ENCODE assay signal across 10 cellular contexts in the genomic region with DNA sequence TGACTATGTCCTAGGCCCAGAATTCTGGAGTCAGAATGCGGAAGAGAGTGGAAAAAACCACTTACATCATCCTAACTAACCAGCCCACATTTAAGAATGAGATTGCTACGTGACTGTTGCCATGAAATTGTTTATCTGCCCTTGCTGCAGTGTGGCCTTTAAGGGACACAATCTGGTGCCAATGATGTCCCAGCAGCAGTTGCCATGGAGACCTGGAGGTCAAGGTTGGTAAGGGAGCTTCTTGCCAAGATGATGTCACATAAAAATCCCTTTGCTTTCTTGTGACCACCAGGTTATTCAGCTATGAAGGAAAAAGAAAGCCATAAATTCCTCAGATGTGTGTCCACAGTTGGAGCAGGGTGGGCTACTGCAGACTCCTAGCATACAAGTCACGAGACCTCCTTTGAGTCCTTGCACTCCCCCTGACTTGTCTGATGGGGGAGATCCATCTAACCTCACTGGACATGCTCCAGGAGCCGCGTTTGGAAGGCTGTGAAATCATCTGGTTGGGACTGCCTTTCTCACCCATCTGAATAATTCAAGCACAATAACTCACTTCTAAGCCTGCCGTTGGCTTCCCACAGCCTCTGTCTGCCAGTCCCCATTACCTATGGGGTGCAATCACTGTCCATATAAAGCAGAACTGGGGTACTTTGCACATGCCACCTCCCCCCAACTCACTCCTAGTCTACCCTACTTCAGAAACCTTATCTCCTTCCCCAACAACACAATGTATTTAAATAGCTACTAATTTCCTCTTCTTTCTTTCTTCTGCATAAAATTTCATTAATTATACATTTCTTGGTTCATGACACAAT.
A peak's percentile ranks its signal among the peaks of the same experiment; 100 is the strongest.
DNase-seq lines count a peak whose midpoint lies in the region; ATAC-seq, FAIRE-seq and TF ChIP-seq lines count a peak whose summit lies in the region.
"Had no signal": no experiment of that assay in that cellular context is flagged by ENCODE, and none has a peak within 500 bp of the region (broad histone marks: within the 10 kb centered on the region; RNA-seq: fewer than 3 reads in every experiment).

No MANE protein-coding gene starts in this region.

- H3K27me3 ChIP-seq in mucosa of stomach (ENCODE audit: control insufficient read depth, insufficient read depth, low read length) (no peaks in the 10 kb centered on the region), GM23248 (replicated peaks; ENCODE audit: insufficient read depth) (no peaks in the 10 kb centered on the region)

- H3K9ac ChIP-seq in mucosa of stomach (ENCODE audit: low read length), result peak overlapping the region; percentile 78
- no peak overlapping the region for H3K9ac ChIP-seq in GM23248

- 94 to 95% methylated on average over 6 of the region's 6 CpGs for WGBS in GM23248 (ENCODE audit: low coverage in 1 of 2, low lambda C conversion rate in 2 of 2, missing lambda C conversion rate in 2 of 2), 2 experiments

- H3K9me3 ChIP-seq in mucosa of stomach (ENCODE audit: control insufficient read depth, low read length), result no peaks in the 10 kb centered on the region
- no peaks in the 10 kb centered on the region for H3K9me3 ChIP-seq in GM23248 (ENCODE audit: low read depth)

- no peak for TF ChIP-seq CTCF in endothelial cell (IDR thresholded peaks at IDR 0.05; ENCODE audit: unreplicated experiment)

- peaks cover 15% of the 10 kb centered on the region for H3K4me1 Mint-ChIP-seq in activated naive CD4-positive, alpha-beta T cell treated with anti-CD3 and anti-CD28 coated beads, Interleukin-2, amount 50 U/mL, for 24 hours
- H3K4me1 Mint-ChIP-seq in endothelial cell (ENCODE audit: unreplicated experiment), result peaks cover 7% of the 10 kb centered on the region

- H3K36me3 ChIP-seq in mucosa of stomach (ENCODE audit: control insufficient read depth, insufficient read depth, low read length) (no peaks in the 10 kb centered on the region), GM23248 (ENCODE audit: low read depth) (no peaks in the 10 kb centered on the region)

- H3K27ac Mint-ChIP-seq in activated naive CD4-positive, alpha-beta T cell treated with anti-CD3 and anti-CD28 coated beads, Interleukin-2, amount 50 U/mL, for 24 hours, result no peak overlapping the region
- H3K27ac Mint-ChIP-seq in activated naive CD4-positive, alpha-beta T cell treated with anti-CD3 and anti-CD28 coated beads, Interleukin-2, amount 50 U/mL, for 72 hours, result no peak overlapping the region
- H3K27ac Mint-ChIP-seq in endothelial cell (ENCODE audit: unreplicated experiment), result no peak overlapping the region

- no peaks in the 10 kb centered on the region for H3K79me2 ChIP-seq in GM23248 (ENCODE audit: insufficient read depth)

- no peaks in the 10 kb centered on the region for H3K9me3 Mint-ChIP-seq in activated naive CD4-positive, alpha-beta T cell treated with anti-CD3 and anti-CD28 coated beads, Interleukin-2, amount 50 U/mL, for 24 hours
- peaks cover 0 to 10% of the 10 kb centered on the region in 2 donors for H3K9me3 Mint-ChIP-seq in activated naive CD4-positive, alpha-beta T cell treated with anti-CD3 and anti-CD28 coated beads, Interleukin-2, amount 50 U/mL, for 72 hours
- H3K9me3 Mint-ChIP-seq in endothelial cell (ENCODE audit: unreplicated experiment), result no peaks in the 10 kb centered on the region
- H3K9me3 Mint-ChIP-seq: central memory CD8-positive, alpha-beta T cell had no signal

- H3K4me2 ChIP-seq in GM23248 (ENCODE audit: unreplicated experiment), result no peak overlapping the region

- ATAC-seq in activated naive CD4-positive, alpha-beta T cell treated with anti-CD3 and anti-CD28 coated beads, Interleukin-2, amount 50 U/mL, for 72 hours, result no peak
- ATAC-seq in HG03342 (IDR thresholded peaks at IDR 0.05; ENCODE audit: unreplicated experiment) (no peak), GM18498 (IDR thresholded peaks at IDR 0.05; ENCODE audit: unreplicated experiment) (no peak)

- H4K20me1 ChIP-seq in GM23248 (ENCODE audit: insufficient read depth), result no peaks in the 10 kb centered on the region

- no peaks in the 10 kb centered on the region for H3K9me2 ChIP-seq in GM23248 (ENCODE audit: insufficient read depth)

- no peaks in the 10 kb centered on the region for H3F3A ChIP-seq in GM23248 (ENCODE audit: insufficient read depth)

- FAIRE-seq in urothelium cell line (lab: Jason Lieb, UNC), result peak; percentile 94

- peak overlapping the region; percentile 75 for H3K4me3 Mint-ChIP-seq in activated naive CD4-positive, alpha-beta T cell treated with anti-CD3 and anti-CD28 coated beads, Interleukin-2, amount 50 U/mL, for 24 hours
- peak overlapping the region; percentile 21 for H3K4me3 Mint-ChIP-seq in endothelial cell (ENCODE audit: unreplicated experiment)

- H3K4me3 ChIP-seq in mucosa of stomach (ENCODE audit: low read length) (no peak overlapping the region), GM23248 (no peak overlapping the region)

- H3K27ac ChIP-seq in GM23248, result no peak overlapping the region

- H3K27me3 Mint-ChIP-seq in activated naive CD4-positive, alpha-beta T cell treated with anti-CD3 and anti-CD28 coated beads, Interleukin-2, amount 50 U/mL, for 24 hours, result no peaks in the 10 kb centered on the region
- H3K27me3 Mint-ChIP-seq in endothelial cell (ENCODE audit: unreplicated experiment), result peaks cover 8% of the 10 kb centered on the region
- H3K27me3 Mint-ChIP-seq: central memory CD8-positive, alpha-beta T cell had no signal

- DNase-seq in activated naive CD4-positive, alpha-beta T cell treated with anti-CD3 and anti-CD28 coated beads, Interleukin-2, amount 50 U/mL, for 72 hours (ENCODE audit: low spot score in 2 of 2), result no peak
- DNase-seq in endothelial cell (ENCODE audit: low spot score), result no peak
- DNase-seq in urothelium cell line (ENCODE audit: low spot score), result no peak
- no peak for DNase-seq in GM23248
- DNase-seq: SHP77 treated with DMSO at 0.1 percent for 48 hours had no signal

- H3K36me3 Mint-ChIP-seq in activated naive CD4-positive, alpha-beta T cell treated with anti-CD3 and anti-CD28 coated beads, Interleukin-2, amount 50 U/mL, for 24 hours, result no peaks in the 10 kb centered on the region
- H3K36me3 Mint-ChIP-seq in activated naive CD4-positive, alpha-beta T cell treated with anti-CD3 and anti-CD28 coated beads, Interleukin-2, amount 50 U/mL, for 72 hours, result peaks cover 0 to 7% of the 10 kb centered on the region in 2 donors
- H3K36me3 Mint-ChIP-seq in endothelial cell (ENCODE audit: low read depth, unreplicated experiment), result no peaks in the 10 kb centered on the region

- in situ Hi-C loops in GM23248 (cut with MboI), result no loop called here

- H2AFZ ChIP-seq in GM23248, result no peak overlapping the region

- H3K4me1 ChIP-seq in mucosa of stomach (ENCODE audit: control insufficient read depth, insufficient read depth, low read length), result peaks cover 31% of the 10 kb centered on the region
- no peaks in the 10 kb centered on the region for H3K4me1 ChIP-seq in GM23248 (ENCODE audit: insufficient read depth)
